22 cellular contexts compared by ENCODE assay signal in genomic region chr17:39655105-39655504, GRCh38. TPM values are rescaled to one million over a fixed set of nuclear protein-coding genes. Genes with fewer than 3 reads are reported as not detected.
"Had no signal": no experiment of that assay in that cellular context is flagged by ENCODE, and none has a peak within 500 bp of the region (broad histone marks: within the 10 kb centered on the region; RNA-seq: fewer than 3 reads in every experiment).

No MANE protein-coding gene starts in this region.

- H3K27ac Mint-ChIP-seq: activated naive CD8-positive, alpha-beta T cell treated with anti-CD3 and anti-CD28 coated beads, Interleukin-2, amount 50 U/mL, for 24 hours had no signal

- H3K9me3 Mint-ChIP-seq: activated naive CD8-positive, alpha-beta T cell treated with anti-CD3 and anti-CD28 coated beads, Interleukin-2, amount 50 U/mL, for 24 hours; immature natural killer cell; nephron had no signal

- ATAC-seq: activated naive CD8-positive, alpha-beta T cell treated with anti-CD3 and anti-CD28 coated beads, Interleukin-2, amount 50 U/mL, for 24 hours; gastrocnemius medialis; heart left ventricle had no signal

- H3K36me3 Mint-ChIP-seq: immature natural killer cell had no signal

- H3K27me3 ChIP-seq: breast epithelium, gastrocnemius medialis, heart left ventricle, right atrium auricular region had no signal

- H3K4me1 ChIP-seq: breast epithelium had no signal

- H3K4me3 ChIP-seq: breast epithelium, gastrocnemius medialis, heart left ventricle, right atrium auricular region, skin epidermis had no signal

- H3K4me3 Mint-ChIP-seq: activated naive CD8-positive, alpha-beta T cell treated with anti-CD3 and anti-CD28 coated beads, Interleukin-2, amount 50 U/mL, for 24 hours; immature natural killer cell; nephron had no signal

- H3K27ac ChIP-seq: breast epithelium, gastrocnemius medialis, heart left ventricle, right atrium auricular region, skin epidermis had no signal

- DNase-seq: activated CD4-positive, alpha-beta T cell treated with anti-CD3 and anti-CD28 coated beads, Interleukin-2, amount 50 U/mL, for 4 hours; activated CD4-positive, CD25-positive, alpha-beta regulatory T cell treated with anti-CD3 and anti-CD28 coated beads, Interleukin-2, amount 50 U/mL, for 72 hours; activated naive CD8-positive, alpha-beta T cell treated with anti-CD3 and anti-CD28 coated beads, Interleukin-2, amount 50 U/mL, for 24 hours; aorta; dermis blood vessel endothelial cell; erythroblast; gastrocnemius medialis; heart left ventricle; immature natural killer cell; mesendoderm; occipital lobe; stimulated activated CD4-positive, alpha-beta T cell treated with anti-CD3 and anti-CD28 coated beads, Interleukin-15, amount 100 ng/mL, for 24 hours; stimulated activated CD4-positive, alpha-beta T cell treated with anti-CD3 and anti-CD28 coated beads, Interleukin-4, amount 100 ng/mL, for 1 hour; stimulated activated naive CD4-positive, alpha-beta T cell; T-helper 9 cell; trophoblast cell had no signal

- H3K9me3 ChIP-seq: breast epithelium, gastrocnemius medialis, heart left ventricle, right atrium auricular region had no signal

- H3K27me3 Mint-ChIP-seq: activated naive CD8-positive, alpha-beta T cell treated with anti-CD3 and anti-CD28 coated beads, Interleukin-2, amount 50 U/mL, for 24 hours had no signal

- H3K36me3 ChIP-seq: breast epithelium had no signal

RNA-seq across cellular contexts. Expression of gene TCAP, which starts 10.0 kb away (rescaled TPM):
- polyA plus RNA-seq: immature natural killer cell had no signal

RNA-seq across cellular contexts. Expression of gene PNMT, which starts 13.1 kb away (rescaled TPM):
- total RNA-seq: SK-MEL-5 had no signal

RNA-seq across cellular contexts. Expression of gene PPP1R1B, which starts 28.4 kb away (rescaled TPM):
- total RNA-seq: dermis blood vessel endothelial cell had no signal
- polyA plus RNA-seq: immature natural killer cell, liver had no signal
